In the genomic region with DNA sequence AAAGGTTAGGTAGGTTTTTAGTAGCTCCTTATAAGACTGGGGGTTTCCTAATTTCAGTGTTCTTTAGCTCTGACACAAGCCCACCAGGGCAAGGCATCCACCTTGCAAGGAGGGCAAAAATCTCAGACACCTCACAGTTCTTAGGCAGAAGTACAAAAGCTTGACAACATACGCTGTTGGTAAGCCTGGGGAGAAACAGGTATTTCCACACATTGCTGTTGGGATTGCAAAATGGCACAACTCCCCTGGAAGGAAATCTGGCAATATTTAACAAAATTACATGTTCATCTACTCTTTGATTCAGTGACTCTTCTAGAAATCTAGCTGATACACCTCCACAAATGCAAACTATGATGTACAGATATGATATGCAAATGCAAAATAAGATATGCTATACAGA, we compare ENCODE assay signal across 16 cellular contexts.
"Had no signal": no experiment of that assay in that cellular context is flagged by ENCODE, and none has a peak within 500 bp of the region (broad histone marks: within the 10 kb centered on the region; RNA-seq: fewer than 3 reads in every experiment).

No MANE protein-coding gene starts in this region.

- ATAC-seq: gastrocnemius medialis; heart right ventricle; stimulated activated effector memory CD8-positive, alpha-beta T cell treated with anti-CD3 and anti-CD28 coated beads, Interleukin-12 subunit alpha, Interleukin-12 subunit beta, amount 100 ng/mL, for 72 hours had no signal

- DNase-seq: central memory CD4-positive, alpha-beta T cell; effector CD4-positive, alpha-beta T cell; endodermal cell; gastrocnemius medialis; heart right ventricle; immature natural killer cell; left ventricle myocardium inferior; mesendoderm; naive B cell; small intestine; stimulated activated CD4-positive, alpha-beta T cell treated with anti-CD3 and anti-CD28 coated beads, Interleukin-2, amount 100 ng/mL, for 48 hours; tibial artery had no signal

- H3K27me3 ChIP-seq: gastrocnemius medialis, right atrium auricular region, tibial artery had no signal

- H3K4me3 ChIP-seq: coronary artery, gastrocnemius medialis, heart right ventricle, left ventricle myocardium inferior, lung, right atrium auricular region, tibial artery had no signal

- H3K27ac ChIP-seq: coronary artery, gastrocnemius medialis, heart right ventricle, left ventricle myocardium inferior, right atrium auricular region, tibial artery had no signal

- H3K4me1 ChIP-seq: gastrocnemius medialis, heart right ventricle, left ventricle myocardium inferior, right atrium auricular region, tibial artery had no signal

- H3K9me3 ChIP-seq: gastrocnemius medialis, heart right ventricle, left ventricle myocardium inferior, right atrium auricular region, tibial artery had no signal

- H3K36me3 ChIP-seq: gastrocnemius medialis, heart right ventricle, left ventricle myocardium inferior, right atrium auricular region, tibial artery had no signal
